ENCODE assay signal across 1 cellular context in genomic region chr12:46814143-46814542, GRCh38.
TF ChIP-seq lines count a peak whose summit lies in the region.

No MANE protein-coding gene starts in this region.

TF ChIP-seq in HepG2, 621 proteins besides CTCF, POLR2A, EP300 and RAD21 (continued from another document and continues in another):
- TF ChIP-seq ELK4 (CRISPR knock-in tag; IDR thresholded peaks at IDR 0.05; ENCODE audit: borderline replicate concordance) (no peak), ZBTB7B (CRISPR knock-in tag; IDR thresholded peaks at IDR 0.05) (peak; percentile 64; the same call in 1 of the 2 replicates), IKZF5 (CRISPR knock-in tag; IDR thresholded peaks at IDR 0.05) (peak; percentile 86), ZNF235 (CRISPR knock-in tag; IDR thresholded peaks at IDR 0.05; ENCODE audit: borderline replicate concordance) (no peak), RBAK (CRISPR knock-in tag; IDR thresholded peaks at IDR 0.05) (no peak), CREBL2 (CRISPR knock-in tag; IDR thresholded peaks at IDR 0.05; ENCODE audit: borderline replicate concordance) (no peak), KLF9 (CRISPR knock-in tag; IDR thresholded peaks at IDR 0.05; ENCODE audit: low read depth) (no peak), HNRNPL (IDR thresholded peaks at IDR 0.05; ENCODE audit: low read depth, low read length) (no peak), HMG20A (CRISPR knock-in tag; IDR thresholded peaks at IDR 0.05; ENCODE audit: borderline replicate concordance) (peak; percentile 98), ZGPAT (CRISPR knock-in tag; IDR thresholded peaks at IDR 0.05) (peak; percentile 72), HNF4G (IDR thresholded peaks at IDR 0.05; ENCODE audit: borderline replicate concordance, low read depth, low read length) (peak; percentile 60), HNF4G (CRISPR knock-in tag; IDR thresholded peaks at IDR 0.05; ENCODE audit: borderline replicate concordance, low read depth) (no peak), CCAR2 (optimal IDR thresholded peaks at IDR 0.05; ENCODE audit: low read depth, low read length) (no peak), ZNF251 (CRISPR knock-in tag; IDR thresholded peaks at IDR 0.05) (no peak), ZNF607 (CRISPR knock-in tag; IDR thresholded peaks at IDR 0.05; ENCODE audit: borderline replicate concordance) (peak; percentile 48; the same call in 1 of the 2 replicates), PAXIP1 (CRISPR knock-in tag; conservative IDR thresholded peaks at IDR 0.05) (peak; percentile 95), FLYWCH1 (CRISPR knock-in tag; IDR thresholded peaks at IDR 0.05) (no peak), NFE2 (CRISPR knock-in tag; IDR thresholded peaks at IDR 0.05) (no peak), MBNL3 (CRISPR knock-in tag; conservative IDR thresholded peaks at IDR 0.05) (no peak), HDAC2 (CRISPR knock-in tag; IDR thresholded peaks at IDR 0.05) (peak; percentile 96), ZMYM2 (CRISPR knock-in tag; IDR thresholded peaks at IDR 0.05) (no peak), HNF4A (CRISPR knock-in tag; IDR thresholded peaks at IDR 0.05) (peak; percentile 86), ZFAT (CRISPR knock-in tag; conservative IDR thresholded peaks at IDR 0.05) (no peak), EHMT2 (IDR thresholded peaks at IDR 0.05; ENCODE audit: borderline replicate concordance, low read depth, low read length) (peak; percentile 79; the same call in 1 of the 2 replicates), ZNF672 (CRISPR knock-in tag; IDR thresholded peaks at IDR 0.05) (no peak), PHF21A (CRISPR knock-in tag; IDR thresholded peaks at IDR 0.05) (peak; percentile 59; the same call in 1 of the 2 replicates), SMAD1 (CRISPR knock-in tag; IDR thresholded peaks at IDR 0.05; ENCODE audit: borderline replicate concordance, low read depth) (no peak), ZNF432 (CRISPR knock-in tag; IDR thresholded peaks at IDR 0.05; ENCODE audit: borderline replicate concordance) (no peak), ZMYM4 (CRISPR knock-in tag; IDR thresholded peaks at IDR 0.05) (peak; percentile 91), ESRRA (CRISPR knock-in tag; IDR thresholded peaks at IDR 0.05; ENCODE audit: low read depth) (no peak), ZNF800 (CRISPR knock-in tag; IDR thresholded peaks at IDR 0.05) (0 out of 2 replicates have a peak, but pooled peaks have one; percentile 33), ELF3 (CRISPR knock-in tag; IDR thresholded peaks at IDR 0.05) (peak; percentile 68), ZNF841 (CRISPR knock-in tag; IDR thresholded peaks at IDR 0.05; ENCODE audit: borderline replicate concordance) (no peak), POGK (CRISPR knock-in tag; conservative IDR thresholded peaks at IDR 0.05) (0 out of 2 replicates have a peak, but pooled peaks have one; percentile 72), ATF3 (CRISPR knock-in tag; IDR thresholded peaks at IDR 0.05) (no peak), ZBTB25 (CRISPR knock-in tag; IDR thresholded peaks at IDR 0.05) (peak; percentile 56; the same call in 1 of the 2 replicates), ZNF33B (CRISPR knock-in tag; IDR thresholded peaks at IDR 0.05) (no peak), KDM2A (CRISPR knock-in tag; IDR thresholded peaks at IDR 0.05; ENCODE audit: borderline replicate concordance, low read depth) (no peak), ZNF329 (CRISPR knock-in tag; IDR thresholded peaks at IDR 0.05; ENCODE audit: low read depth) (no peak), ATM (IDR thresholded peaks at IDR 0.05; ENCODE audit: borderline replicate concordance) (no peak), ZNF253 (CRISPR knock-in tag; IDR thresholded peaks at IDR 0.05; ENCODE audit: borderline replicate concordance) (no peak), ZNF660 (CRISPR knock-in tag; IDR thresholded peaks at IDR 0.05; ENCODE audit: borderline replicate concordance, low read depth) (no peak), DNMT1 (CRISPR knock-in tag; IDR thresholded peaks at IDR 0.05) (no peak), ZNF614 (CRISPR knock-in tag; IDR thresholded peaks at IDR 0.05; ENCODE audit: borderline replicate concordance) (peak; percentile 74; the same call in 1 of the 2 replicates), RBM39 (IDR thresholded peaks at IDR 0.05; ENCODE audit: low read depth, low read length, poor library complexity, severe bottlenecking) (no peak), YY1 (IDR thresholded peaks at IDR 0.05; ENCODE audit: insufficient read depth, insufficient replicate concordance, low read depth, low read length) (no peak), DR1 (CRISPR knock-in tag; IDR thresholded peaks at IDR 0.05) (no peak), ZNF274 (CRISPR knock-in tag; IDR thresholded peaks at IDR 0.05) (no peak), ZNF639 (CRISPR knock-in tag; conservative IDR thresholded peaks at IDR 0.05) (no peak), KLF15 (CRISPR knock-in tag; IDR thresholded peaks at IDR 0.05; ENCODE audit: borderline replicate concordance) (no peak), SIX4 (CRISPR knock-in tag; IDR thresholded peaks at IDR 0.05) (0 out of 2 replicates have a peak, but pooled peaks have one; percentile 47), ZNF30 (CRISPR knock-in tag; IDR thresholded peaks at IDR 0.05) (no peak), HBP1 (CRISPR knock-in tag; IDR thresholded peaks at IDR 0.05; ENCODE audit: low read depth) (no peak), TBP (CRISPR knock-in tag; IDR thresholded peaks at IDR 0.05) (no peak), THAP11 (CRISPR knock-in tag; IDR thresholded peaks at IDR 0.05) (no peak; the same call in 1 of the 2 replicates), ZNF431 (CRISPR knock-in tag; IDR thresholded peaks at IDR 0.05; ENCODE audit: borderline replicate concordance, low read depth) (no peak), ZNF24 (IDR thresholded peaks at IDR 0.05) (no peak), HDAC6 (IDR thresholded peaks at IDR 0.05; ENCODE audit: low read depth, low read length) (no peak)
